Comparison of ENCODE assay signal across 19 cellular contexts in the genomic region with DNA sequence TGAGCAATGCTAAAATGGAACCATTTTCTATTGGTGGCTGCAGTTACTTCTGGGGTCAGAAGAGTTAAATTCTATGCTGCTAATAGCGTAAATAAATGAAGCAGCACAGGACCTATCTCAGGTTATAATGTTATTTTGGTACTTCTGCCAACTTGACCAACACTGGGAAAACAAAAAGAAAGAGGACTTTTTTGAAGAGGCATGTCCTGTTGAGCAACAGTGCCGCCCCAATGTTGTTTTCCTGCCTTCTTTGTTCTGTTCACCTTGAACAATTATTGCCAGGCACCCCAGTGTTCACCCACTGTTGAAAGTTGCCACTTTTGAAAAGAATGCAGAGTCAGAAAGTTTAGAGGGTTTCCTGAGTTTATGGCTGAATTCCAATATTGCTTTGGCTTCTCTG.
DNase-seq lines count a peak whose midpoint lies in the region; ATAC-seq and TF ChIP-seq lines count a peak whose summit lies in the region.
"Had no signal": no experiment of that assay in that cellular context is flagged by ENCODE, and none has a peak within 500 bp of the region (broad histone marks: within the 10 kb centered on the region; RNA-seq: fewer than 3 reads in every experiment).

No MANE protein-coding gene starts in this region.

- intact Hi-C loops in CD8-positive, alpha-beta T cell (cut with DNase I, micrococcal nuclease): no loop called here
- intact Hi-C loops in activated T-helper 2 cell treated with anti-CD3 and anti-CD28 coated beads, Interferon-gamma antibody, Interleukin-2, Interleukin-4, amounts not matched to agents 10 μg/mL and 5 μg/mL and 100 μg/mL, durations not matched to agents 14 hours and 24 hours and 36 hours (cut with micrococcal nuclease): no loop called here

- peaks cover 4% of the 10 kb centered on the region for H3K9me3 Mint-ChIP-seq in CD8-positive, alpha-beta T cell
- no peaks in the 10 kb centered on the region for H3K9me3 Mint-ChIP-seq in osteocyte (ENCODE audit: unreplicated experiment)
- no peaks in the 10 kb centered on the region for H3K9me3 Mint-ChIP-seq in activated T-helper 2 cell treated with anti-CD3 and anti-CD28 coated beads, Interferon-gamma antibody, Interleukin-2, Interleukin-4, amounts not matched to agents 10 μg/mL and 5 μg/mL and 100 μg/mL, durations not matched to agents 14 hours and 24 hours and 36 hours

- H3K27me3 ChIP-seq in CD8-positive, alpha-beta T cell (ENCODE audit: insufficient read depth, low read length): no peaks in the 10 kb centered on the region
- H3K27me3 ChIP-seq: foreskin keratinocyte had no signal

- no peak for TF ChIP-seq CTCF in CD8-positive, alpha-beta T cell (IDR thresholded peaks at IDR 0.05)
- TF ChIP-seq CTCF in fibroblast of pulmonary artery (IDR thresholded peaks at IDR 0.05; ENCODE audit: low read length, missing control alignments): no peak
- TF ChIP-seq CTCF in osteocyte (IDR thresholded peaks at IDR 0.05): no peak

- ATAC-seq in CD8-positive, alpha-beta T cell: no peak
- ATAC-seq in HG02884 (IDR thresholded peaks at IDR 0.05; ENCODE audit: unreplicated experiment) (no peak), GM19452 (IDR thresholded peaks at IDR 0.05; ENCODE audit: unreplicated experiment) (no peak)
- ATAC-seq: foreskin keratinocyte; left ventricle myocardium superior; naive thymus-derived CD4-positive, alpha-beta T cell; psoas muscle had no signal

- peaks cover 14% of the 10 kb centered on the region for H3K4me1 Mint-ChIP-seq in CD8-positive, alpha-beta T cell (ENCODE audit: low read depth)
- peaks cover 14% of the 10 kb centered on the region for H3K4me1 Mint-ChIP-seq in osteocyte (ENCODE audit: unreplicated experiment)
- H3K4me1 Mint-ChIP-seq in activated T-helper 2 cell treated with anti-CD3 and anti-CD28 coated beads, Interferon-gamma antibody, Interleukin-2, Interleukin-4, amounts not matched to agents 10 μg/mL and 5 μg/mL and 100 μg/mL, durations not matched to agents 14 hours and 24 hours and 36 hours (ENCODE audit: low read depth): no peaks in the 10 kb centered on the region
- H3K4me1 Mint-ChIP-seq: activated B cell treated with CpG ODN at 0.5 μM for 24 hours had no signal

- no peaks in the 10 kb centered on the region for H3K4me1 ChIP-seq in CD8-positive, alpha-beta T cell (ENCODE audit: insufficient read depth, low read length)
- H3K4me1 ChIP-seq: foreskin keratinocyte, psoas muscle had no signal

- H3K27ac Mint-ChIP-seq in CD8-positive, alpha-beta T cell: no peak overlapping the region
- H3K27ac Mint-ChIP-seq in osteocyte (ENCODE audit: unreplicated experiment): peak overlapping the region; percentile 41
- no peak overlapping the region for H3K27ac Mint-ChIP-seq in activated T-helper 2 cell treated with anti-CD3 and anti-CD28 coated beads, Interferon-gamma antibody, Interleukin-2, Interleukin-4, amounts not matched to agents 10 μg/mL and 5 μg/mL and 100 μg/mL, durations not matched to agents 14 hours and 24 hours and 36 hours
- H3K27ac Mint-ChIP-seq: activated B cell treated with CpG ODN at 0.5 μM for 24 hours; naive thymus-derived CD4-positive, alpha-beta T cell had no signal

- H3K9me3 ChIP-seq in CD8-positive, alpha-beta T cell (ENCODE audit: low read length): no peaks in the 10 kb centered on the region
- H3K9me3 ChIP-seq: psoas muscle had no signal

- H3K27me3 Mint-ChIP-seq in CD8-positive, alpha-beta T cell (ENCODE audit: low read depth): no peaks in the 10 kb centered on the region
- no peaks in the 10 kb centered on the region for H3K27me3 Mint-ChIP-seq in osteocyte (ENCODE audit: unreplicated experiment)
- H3K27me3 Mint-ChIP-seq in activated T-helper 2 cell treated with anti-CD3 and anti-CD28 coated beads, Interferon-gamma antibody, Interleukin-2, Interleukin-4, amounts not matched to agents 10 μg/mL and 5 μg/mL and 100 μg/mL, durations not matched to agents 14 hours and 24 hours and 36 hours (ENCODE audit: low read depth): no peaks in the 10 kb centered on the region
- H3K27me3 Mint-ChIP-seq: activated B cell treated with CpG ODN at 0.5 μM for 24 hours; naive thymus-derived CD4-positive, alpha-beta T cell; stimulated activated naive CD8-positive, alpha-beta T cell treated with anti-CD3 and anti-CD28 coated beads, Interleukin-15, amount 100 ng/mL, for 72 hours had no signal

- H3K36me3 ChIP-seq in CD8-positive, alpha-beta T cell (ENCODE audit: insufficient read depth, low read length): no peaks in the 10 kb centered on the region

- POLR2A ChIA-PET in CD8-positive, alpha-beta T cell (lab: Charles Lee): no interaction called here

- H3K27ac ChIP-seq in CD8-positive, alpha-beta T cell (ENCODE audit: low read depth, low read length): no peak overlapping the region
- H3K27ac ChIP-seq: foreskin keratinocyte, psoas muscle had no signal

- no peaks in the 10 kb centered on the region for H3K36me3 Mint-ChIP-seq in CD8-positive, alpha-beta T cell
- H3K36me3 Mint-ChIP-seq in osteocyte (ENCODE audit: unreplicated experiment): no peaks in the 10 kb centered on the region
- H3K36me3 Mint-ChIP-seq in activated T-helper 2 cell treated with anti-CD3 and anti-CD28 coated beads, Interferon-gamma antibody, Interleukin-2, Interleukin-4, amounts not matched to agents 10 μg/mL and 5 μg/mL and 100 μg/mL, durations not matched to agents 14 hours and 24 hours and 36 hours (ENCODE audit: low read depth): no peaks in the 10 kb centered on the region
- H3K36me3 Mint-ChIP-seq: naive thymus-derived CD4-positive, alpha-beta T cell had no signal

- DNase-seq in CD8-positive, alpha-beta T cell: no peak
- peak; percentile 4 for DNase-seq in M059J (ENCODE audit: low read depth)
- peak; percentile 54 for DNase-seq in fibroblast of pulmonary artery (ENCODE audit: low read depth)
- no peak for DNase-seq in osteocyte (ENCODE audit: extremely low spot score, unreplicated experiment)
- no peak for DNase-seq in activated T-helper 2 cell treated with anti-CD3 and anti-CD28 coated beads, Interferon-gamma antibody, Interleukin-2, Interleukin-4, amounts not matched to agents 10 μg/mL and 5 μg/mL and 100 μg/mL, durations not matched to agents 14 hours and 24 hours and 36 hours (ENCODE audit: low spot score)
- no peak for DNase-seq in NCI-H1417 (lab: John Stamatoyannopoulos, UW)
- DNase-seq: activated B cell treated with CpG ODN at 0.5 μM for 24 hours; DMS79 treated with DMSO at 0.1 percent for 48 hours; foreskin keratinocyte; left ventricle myocardium superior; naive thymus-derived CD4-positive, alpha-beta T cell; NCI-H1930; NCI-H446 treated with DMSO at 0.1 percent for 48 hours; psoas muscle; SHP77; stimulated activated naive CD8-positive, alpha-beta T cell treated with anti-CD3 and anti-CD28 coated beads, Interleukin-15, amount 100 ng/mL, for 72 hours; T-helper 2 cell had no signal

- CTCF ChIA-PET in CD8-positive, alpha-beta T cell (lab: Charles Lee): no interaction called here

- H3K4me3 ChIP-seq in CD8-positive, alpha-beta T cell (ENCODE audit: low read depth, low read length): no peak overlapping the region
- peak overlapping the region; percentile 8 for H3K4me3 ChIP-seq in fibroblast of pulmonary artery (replicated peaks; ENCODE audit: low read depth, low read length)
- H3K4me3 ChIP-seq: psoas muscle had no signal

- peak overlapping the region; percentile 35 for H3K4me3 Mint-ChIP-seq in CD8-positive, alpha-beta T cell
- H3K4me3 Mint-ChIP-seq in osteocyte (ENCODE audit: unreplicated experiment): no peak overlapping the region
- no peak overlapping the region for H3K4me3 Mint-ChIP-seq in activated T-helper 2 cell treated with anti-CD3 and anti-CD28 coated beads, Interferon-gamma antibody, Interleukin-2, Interleukin-4, amounts not matched to agents 10 μg/mL and 5 μg/mL and 100 μg/mL, durations not matched to agents 14 hours and 24 hours and 36 hours (ENCODE audit: low read depth)
- H3K4me3 Mint-ChIP-seq: activated B cell treated with CpG ODN at 0.5 μM for 24 hours; stimulated activated naive CD8-positive, alpha-beta T cell treated with anti-CD3 and anti-CD28 coated beads, Interleukin-15, amount 100 ng/mL, for 72 hours had no signal

Comparison
In these comparisons a context has a peak if more than half of its experiments do, and no peak if none do; other contexts are left out.
1. DNase-seq: peak in M059J (single experiment) and fibroblast of pulmonary artery (single experiment); none in CD8-positive, alpha-beta T cell (0 of 7), osteocyte (single experiment), activated T-helper 2 cell treated with anti-CD3 and anti-CD28 coated beads, Interferon-gamma antibody, Interleukin-2, Interleukin-4, amounts not matched to agents 10 μg/mL and 5 μg/mL and 100 μg/mL, durations not matched to agents 14 hours and 24 hours and 36 hours (single experiment) and NCI-H1417 (0 of 3).